ENCODE assay signal across 11 cellular contexts in genomic region chr15:47194718-47195117, GRCh38.
DNase-seq lines count a peak whose midpoint lies in the region; ATAC-seq, FAIRE-seq and TF ChIP-seq lines count a peak whose summit lies in the region.
"Had no signal": no experiment of that assay in that cellular context is flagged by ENCODE, and none has a peak within 500 bp of the region (broad histone marks: within the 10 kb centered on the region; RNA-seq: fewer than 3 reads in every experiment).

No MANE protein-coding gene starts in this region.

- TF ChIP-seq CTCF in GM13977 (IDR thresholded peaks at IDR 0.05; ENCODE audit: extremely low read depth, insufficient read depth, missing control alignments): peak; percentile 30
- TF ChIP-seq CTCF in chondrocyte (IDR thresholded peaks at IDR 0.05): peak; percentile 80
- TF ChIP-seq CTCF in neural crest cell (conservative IDR thresholded peaks at IDR 0.05): peak; percentile 63
- peak in 1 of 5 experiments; percentile 7 for TF ChIP-seq CTCF in gastrocnemius medialis (IDR thresholded peaks at IDR 0.05 in 4 of 5, conservative IDR thresholded peaks at IDR 0.05 in 1 of 5)

- no peaks in the 10 kb centered on the region for H3K4me1 ChIP-seq in gastrocnemius medialis

- H3K27ac ChIP-seq in gastrocnemius medialis: no peak overlapping the region

- H3K4me3 Mint-ChIP-seq in chondrocyte (ENCODE audit: unreplicated experiment) (no peak overlapping the region), neural crest cell (no peak overlapping the region)
- H3K4me3 Mint-ChIP-seq: activated B cell treated with CpG ODN at 0.5 μM for 24 hours had no signal

- H3K4me1 Mint-ChIP-seq in chondrocyte (ENCODE audit: low read depth) (peaks cover 3% of the 10 kb centered on the region), neural crest cell (peaks cover 7% of the 10 kb centered on the region)
- H3K4me1 Mint-ChIP-seq: activated B cell treated with CpG ODN at 0.5 μM for 24 hours had no signal

- H3K27me3 Mint-ChIP-seq in chondrocyte (ENCODE audit: low read depth) (peaks cover 34% of the 10 kb centered on the region), neural crest cell (ENCODE audit: low read depth) (peaks cover 13% of the 10 kb centered on the region)
- H3K27me3 Mint-ChIP-seq: activated B cell treated with CpG ODN at 0.5 μM for 24 hours had no signal

- no peak overlapping the region for H3K27ac Mint-ChIP-seq in chondrocyte (ENCODE audit: unreplicated experiment)
- H3K27ac Mint-ChIP-seq in neural crest cell (ENCODE audit: unreplicated experiment): no peak overlapping the region
- H3K27ac Mint-ChIP-seq: activated B cell treated with CpG ODN at 0.5 μM for 24 hours had no signal

- no peak for DNase-seq in GM13977 (ENCODE audit: low spot score)
- DNase-seq in NCI-H226: peak; percentile 17
- no peak for DNase-seq in chondrocyte (ENCODE audit: low spot score)
- DNase-seq in neural crest cell (ENCODE audit: low read depth, low spot score): no peak
- no peak for DNase-seq in NCI-H1930 (lab: John Stamatoyannopoulos, UW)
- no peak for DNase-seq in gastrocnemius medialis
- no peak for DNase-seq in HuH-7 (ENCODE audit: low spot score)
- no peak for DNase-seq in H54 (ENCODE audit: insufficient read length, low spot score)
- DNase-seq: activated B cell treated with CpG ODN at 0.5 μM for 24 hours, cortex of kidney, nucleus accumbens had no signal

- FAIRE-seq in H54 (lab: Jason Lieb, UNC): no peak

- no peak for TF ChIP-seq POLR2A in gastrocnemius medialis (IDR thresholded peaks at IDR 0.05)
- no peak for TF ChIP-seq POLR2A in H54 (IDR thresholded peaks at IDR 0.05; ENCODE audit: low read depth, low read length)

- H3K27me3 ChIP-seq in gastrocnemius medialis: no peaks in the 10 kb centered on the region

- no peaks in the 10 kb centered on the region for H3K36me3 ChIP-seq in gastrocnemius medialis

- H3K9me3 Mint-ChIP-seq in chondrocyte (ENCODE audit: low read depth): no peaks in the 10 kb centered on the region
- H3K9me3 Mint-ChIP-seq in neural crest cell: no peaks in the 10 kb centered on the region
- H3K9me3 Mint-ChIP-seq: activated B cell treated with CpG ODN at 0.5 μM for 24 hours had no signal

- H3K4me3 ChIP-seq in gastrocnemius medialis: no peak overlapping the region

- intact Hi-C loops in gastrocnemius medialis (cut with DNase I; ENCODE audit: low total_unique reads): loop anchor here (5.0 kb wide), 1 partner anchor 523 kb away; the partner anchor contains the start of gene SEMA6D

- no peak for ATAC-seq in gastrocnemius medialis

- H3K36me3 Mint-ChIP-seq in chondrocyte (ENCODE audit: low read depth) (no peaks in the 10 kb centered on the region), neural crest cell (ENCODE audit: low read depth) (no peaks in the 10 kb centered on the region)

- no peaks in the 10 kb centered on the region for H3K9me3 ChIP-seq in gastrocnemius medialis

- in situ Hi-C loops in GM13977 (cut with MboI; ENCODE audit: low pct_unique_long_range_greater_than_20kb, low sequenced_read_pairs, unreplicated experiment) (loop anchor here (25.0 kb wide), 1 partner anchor 793 kb away; no protein-coding TSS in a partner anchor), gastrocnemius medialis (cut with MboI; ENCODE audit: low sequenced_read_pairs in 4 of 4) (loop anchor here (5.0 to 25.0 kb wide), 8 partner anchors 93 to 1093 kb away; partner anchors contain the start of gene SEMA6D (in 1 of the 4))
